1 cellular context compared by ENCODE assay signal in genomic region chr7:131105803-131106680, GRCh38.
TF ChIP-seq lines count a peak whose summit lies in the region.

No MANE protein-coding gene starts in this region.

TF ChIP-seq in HepG2, 621 proteins besides CTCF, POLR2A, EP300 and RAD21 (continued from another document and continues in another):
- no peak for TF ChIP-seq PRDM15 (CRISPR knock-in tag; IDR thresholded peaks at IDR 0.05)
- TF ChIP-seq HOXA7 (CRISPR knock-in tag; IDR thresholded peaks at IDR 0.05): no peak
- TF ChIP-seq FLYWCH1 (CRISPR knock-in tag; IDR thresholded peaks at IDR 0.05): no peak
- TF ChIP-seq ZSCAN25 (CRISPR knock-in tag; IDR thresholded peaks at IDR 0.05): peak; percentile 18; the same call in 1 of the 2 replicates
- no peak for TF ChIP-seq ZNF335 (CRISPR knock-in tag; IDR thresholded peaks at IDR 0.05)
- TF ChIP-seq ARNT2 (CRISPR knock-in tag; IDR thresholded peaks at IDR 0.05; ENCODE audit: low read depth): peak; percentile 78
- 0 out of 2 replicates have a peak, but pooled peaks have one; percentile 60 for TF ChIP-seq FOXO4 (CRISPR knock-in tag; conservative IDR thresholded peaks at IDR 0.05)
- TF ChIP-seq CCDC6 (CRISPR knock-in tag; IDR thresholded peaks at IDR 0.05): peak; percentile 78; the same call in 1 of the 2 replicates
- TF ChIP-seq ZNF549 (CRISPR knock-in tag; IDR thresholded peaks at IDR 0.05): no peak
- no peak for TF ChIP-seq NAIF1 (CRISPR knock-in tag; IDR thresholded peaks at IDR 0.05; ENCODE audit: borderline replicate concordance)
- TF ChIP-seq GZF1 (CRISPR knock-in tag; IDR thresholded peaks at IDR 0.05): 0 out of 2 replicates have a peak, but pooled peaks have one; percentile 8
- no peak for TF ChIP-seq ZNF652 (CRISPR knock-in tag; IDR thresholded peaks at IDR 0.05; ENCODE audit: borderline replicate concordance, low read depth)
- TF ChIP-seq FUBP1 (CRISPR knock-in tag; IDR thresholded peaks at IDR 0.05; ENCODE audit: borderline replicate concordance): no peak
- TF ChIP-seq CEBPZ (IDR thresholded peaks at IDR 0.05; ENCODE audit: low read length): no peak
- TF ChIP-seq POLR2AphosphoS5 (IDR thresholded peaks at IDR 0.05; ENCODE audit: low read depth, low read length): no peak
- no peak for TF ChIP-seq ZNF354B (CRISPR knock-in tag; IDR thresholded peaks at IDR 0.05)
- no peak for TF ChIP-seq ZNF7 (CRISPR knock-in tag; IDR thresholded peaks at IDR 0.05)
- TF ChIP-seq ZNF556 (CRISPR knock-in tag; IDR thresholded peaks at IDR 0.05; ENCODE audit: borderline replicate concordance): peak; percentile 32; the same call in 1 of the 2 replicates
- peak; percentile 6; the same call in 1 of the 2 replicates for TF ChIP-seq STAG1 (CRISPR knock-in tag; IDR thresholded peaks at IDR 0.05)
- no peak for TF ChIP-seq KAT2B (IDR thresholded peaks at IDR 0.05; ENCODE audit: borderline replicate concordance, low read depth, low read length)
- no peak for TF ChIP-seq PHF5A (CRISPR knock-in tag; IDR thresholded peaks at IDR 0.05; ENCODE audit: low read depth, unreplicated experiment)
- TF ChIP-seq MIXL1 (CRISPR knock-in tag; IDR thresholded peaks at IDR 0.05): no peak
- TF ChIP-seq ZNF768 (CRISPR knock-in tag; IDR thresholded peaks at IDR 0.05): peak; percentile 19; the same call in 1 of the 2 replicates
- TF ChIP-seq TEF (CRISPR knock-in tag; IDR thresholded peaks at IDR 0.05): no peak
- 0 out of 2 replicates have a peak, but pooled peaks have one; percentile 54 for TF ChIP-seq NFATC3 (CRISPR knock-in tag; IDR thresholded peaks at IDR 0.05)
- TF ChIP-seq ZNF512 (CRISPR knock-in tag; IDR thresholded peaks at IDR 0.05): no peak
- 0 out of 2 replicates have a peak, but pooled peaks have one; percentile 25 for TF ChIP-seq ZNF614 (CRISPR knock-in tag; IDR thresholded peaks at IDR 0.05; ENCODE audit: borderline replicate concordance)
- no peak for TF ChIP-seq ZNF547 (CRISPR knock-in tag; IDR thresholded peaks at IDR 0.05)
- TF ChIP-seq ZSCAN30 (CRISPR knock-in tag; IDR thresholded peaks at IDR 0.05): no peak
- no peak for TF ChIP-seq EHMT2 (IDR thresholded peaks at IDR 0.05; ENCODE audit: borderline replicate concordance, low read depth, low read length)
- TF ChIP-seq MED1 (CRISPR knock-in tag; IDR thresholded peaks at IDR 0.05): peak; percentile 40; the same call in 1 of the 2 replicates
- no peak for TF ChIP-seq CREB3 (CRISPR knock-in tag; IDR thresholded peaks at IDR 0.05)
- peak; percentile 14; the same call in 1 of the 2 replicates for TF ChIP-seq TFDP1 (CRISPR knock-in tag; IDR thresholded peaks at IDR 0.05; ENCODE audit: borderline replicate concordance)
- TF ChIP-seq TSC22D2 (CRISPR knock-in tag; IDR thresholded peaks at IDR 0.05; ENCODE audit: borderline replicate concordance): no peak
- TF ChIP-seq ZNF619 (CRISPR knock-in tag; IDR thresholded peaks at IDR 0.05): no peak
- TF ChIP-seq SP1 (IDR thresholded peaks at IDR 0.05): no peak
- TF ChIP-seq SP1 (CRISPR knock-in tag; IDR thresholded peaks at IDR 0.05): no peak
- no peak for TF ChIP-seq ZKSCAN1 (IDR thresholded peaks at IDR 0.05; ENCODE audit: low read length)
- no peak for TF ChIP-seq KDM2A (CRISPR knock-in tag; IDR thresholded peaks at IDR 0.05; ENCODE audit: borderline replicate concordance, low read depth)
- TF ChIP-seq EEA1 (CRISPR knock-in tag; IDR thresholded peaks at IDR 0.05; ENCODE audit: borderline replicate concordance): no peak
- peak; percentile 15 for TF ChIP-seq NR2C2 (CRISPR knock-in tag; IDR thresholded peaks at IDR 0.05; ENCODE audit: borderline replicate concordance)
- no peak for TF ChIP-seq SMYD3 (CRISPR knock-in tag; IDR thresholded peaks at IDR 0.05)
- peak; percentile 87 for TF ChIP-seq AGO1 (IDR thresholded peaks at IDR 0.05; ENCODE audit: low read depth, low read length, poor library complexity, severe bottlenecking)
- peak; percentile 86; the same call in 1 of the 2 replicates for TF ChIP-seq SALL2 (CRISPR knock-in tag; IDR thresholded peaks at IDR 0.05)
- TF ChIP-seq ZNF430 (CRISPR knock-in tag; IDR thresholded peaks at IDR 0.05): peak; percentile 38; the same call in 1 of the 2 replicates
- no peak for TF ChIP-seq NR2F6 (IDR thresholded peaks at IDR 0.05)
- TF ChIP-seq NR2F6 (CRISPR knock-in tag; IDR thresholded peaks at IDR 0.05): peak; percentile 37; the same call in 1 of the 2 replicates
- peak; percentile 36; the same call in 1 of the 2 replicates for TF ChIP-seq RXRA (CRISPR knock-in tag; IDR thresholded peaks at IDR 0.05)
- no peak for TF ChIP-seq ZNF703 (CRISPR knock-in tag; IDR thresholded peaks at IDR 0.05; ENCODE audit: borderline replicate concordance)
- TF ChIP-seq RCOR2 (CRISPR knock-in tag; IDR thresholded peaks at IDR 0.05): no peak
- TF ChIP-seq MED8 (CRISPR knock-in tag; IDR thresholded peaks at IDR 0.05; ENCODE audit: insufficient replicate concordance): no peak
- peak; percentile 56 for TF ChIP-seq POGK (CRISPR knock-in tag; conservative IDR thresholded peaks at IDR 0.05)
- TF ChIP-seq ATF3 (CRISPR knock-in tag; IDR thresholded peaks at IDR 0.05): no peak
